ENCODE assay signal across 10 cellular contexts in genomic region chr2:64403426-64403825, GRCh38. TPM values are rescaled to one million over a fixed set of nuclear protein-coding genes. Genes with fewer than 3 reads are reported as not detected.
A peak's percentile ranks its signal among the peaks of the same experiment; 100 is the strongest.
DNase-seq lines count a peak whose midpoint lies in the region; ATAC-seq and TF ChIP-seq lines count a peak whose summit lies in the region.
"Had no signal": no experiment of that assay in that cellular context is flagged by ENCODE, and none has a peak within 500 bp of the region (broad histone marks: within the 10 kb centered on the region; RNA-seq: fewer than 3 reads in every experiment).

No MANE protein-coding gene starts in this region.

- no peaks in the 10 kb centered on the region for H3K36me3 Mint-ChIP-seq in activated T-helper 17 cell treated with anti-CD3 and anti-CD28 coated beads, Interleukin-2, amount 50 U/mL, for 72 hours (ENCODE audit: low read depth)

- H3K4me1 Mint-ChIP-seq in activated T-helper 17 cell treated with anti-CD3 and anti-CD28 coated beads, Interleukin-2, amount 50 U/mL, for 72 hours = no peaks in the 10 kb centered on the region

- 60 to 79% methylated on average over 8 of the region's 8 CpGs for WGBS in ectodermal cell, 2 experiments
- 74 to 77% methylated on average over 5 to 8 of the region's 8 CpGs for WGBS in testis, 2 donors

- H3K4me3 ChIP-seq in ectodermal cell (ENCODE audit: insufficient read depth, low read depth, low read length) (no peak overlapping the region), muscle layer of colon (ENCODE audit: low read depth in 1 of 2, low read length in 2 of 2) (peak overlapping the region in 1 of 2 donors; percentile 26), testis (no peak overlapping the region)
- H3K4me3 ChIP-seq: ovary had no signal

- intact Hi-C loops in testis (cut with DNase I; ENCODE audit: low total_unique reads) = no loop called here

- DNase-seq in RWPE1 (ENCODE audit: low spot score) = no peak
- no peak for DNase-seq in testis
- DNase-seq in omental fat pad (ENCODE audit: low spot score) = no peak
- DNase-seq in GM19240 (ENCODE audit: insufficient read length, low spot score) = no peak
- DNase-seq: cerebellar nuclear complex had no signal

- H3K9ac ChIP-seq in muscle layer of colon (ENCODE audit: low read length) = no peak overlapping the region

- no peak overlapping the region for H3K27ac Mint-ChIP-seq in activated T-helper 17 cell treated with anti-CD3 and anti-CD28 coated beads, Interleukin-2, amount 50 U/mL, for 72 hours

- H3K36me3 ChIP-seq in ectodermal cell (ENCODE audit: control insufficient read depth, insufficient read depth, low read length) (no peaks in the 10 kb centered on the region), muscle layer of colon (ENCODE audit: insufficient read depth, low read length) (no peaks in the 10 kb centered on the region), testis (ENCODE audit: low read depth, missing control alignments) (no peaks in the 10 kb centered on the region)
- H3K36me3 ChIP-seq: ovary had no signal

- no peak for TF ChIP-seq POLR2A in testis (IDR thresholded peaks at IDR 0.05)

- ATAC-seq in GM18858 (IDR thresholded peaks at IDR 0.05; ENCODE audit: unreplicated experiment) (no peak), omental fat pad (ENCODE audit: low FRiP score) (no peak)
- no peak for ATAC-seq in activated T-helper 17 cell treated with anti-CD3 and anti-CD28 coated beads, Interleukin-2, amount 50 U/mL, for 72 hours (replicated peaks)

- H3K27ac ChIP-seq in RWPE1 = peak overlapping the region; percentile 90
- H3K27ac ChIP-seq in ectodermal cell (ENCODE audit: insufficient read depth, low read depth, low read length, poor library complexity, severe bottlenecking) = peak overlapping the region; percentile 95
- H3K27ac ChIP-seq in muscle layer of colon (ENCODE audit: low read depth, low read length) = peak overlapping the region; percentile 53
- peak overlapping the region; percentile 75 to 81 for H3K27ac ChIP-seq in testis

- POLR2A ChIA-PET in RWPE1 (lab: Yijun Ruan, JAX; ENCODE audit: low non-redundant PET) = no interaction called here

- H3K9me3 ChIP-seq in ectodermal cell (ENCODE audit: control insufficient read depth, low read length) (no peaks in the 10 kb centered on the region), muscle layer of colon (ENCODE audit: low read length) (no peaks in the 10 kb centered on the region), testis (no peaks in the 10 kb centered on the region)
- H3K9me3 ChIP-seq: ovary had no signal

- CTCF ChIA-PET in RWPE1 (lab: Yijun Ruan, JAX) = interaction anchor here (0.5 to 1.6 kb wide), 5 partner anchors 12 to 85 kb away, joined by 3 to 5 read pairs (median 4); no protein-coding TSS in a partner anchor

- H3K27me3 ChIP-seq in ectodermal cell (ENCODE audit: control insufficient read depth, insufficient read depth, low read length, poor library complexity, severe bottlenecking) (no peaks in the 10 kb centered on the region), muscle layer of colon (ENCODE audit: control insufficient read depth in 1 of 2, insufficient read depth in 2 of 2, low read length in 2 of 2) (no peaks in the 10 kb centered on the region), testis (no peaks in the 10 kb centered on the region)
- H3K27me3 ChIP-seq: ovary had no signal

- H3K9me3 Mint-ChIP-seq in activated T-helper 17 cell treated with anti-CD3 and anti-CD28 coated beads, Interleukin-2, amount 50 U/mL, for 72 hours = no peaks in the 10 kb centered on the region

- H3K4me1 ChIP-seq in ectodermal cell (ENCODE audit: control insufficient read depth, insufficient read depth, low read length) (peaks cover 51% of the 10 kb centered on the region), muscle layer of colon (ENCODE audit: insufficient read depth, low read length) (peaks cover 35% of the 10 kb centered on the region), testis (peaks cover 32% of the 10 kb centered on the region)

- no peak overlapping the region for H3K4me3 Mint-ChIP-seq in activated T-helper 17 cell treated with anti-CD3 and anti-CD28 coated beads, Interleukin-2, amount 50 U/mL, for 72 hours

- no peak for TF ChIP-seq CTCF in RWPE1 (conservative IDR thresholded peaks at IDR 0.05; ENCODE audit: low read depth)
- TF ChIP-seq CTCF in testis (IDR thresholded peaks at IDR 0.05) = no peak
- TF ChIP-seq CTCF in omental fat pad (IDR thresholded peaks at IDR 0.05) = no peak

- H3K27me3 Mint-ChIP-seq in activated T-helper 17 cell treated with anti-CD3 and anti-CD28 coated beads, Interleukin-2, amount 50 U/mL, for 72 hours = no peaks in the 10 kb centered on the region

RNA-seq across cellular contexts. Expression of gene LGALSL, which starts 50.5 kb away (rescaled TPM):
- 23.7 TPM for polyA plus RNA-seq in ectodermal cell (2013, experiment 1 of 4)
- polyA plus RNA-seq in ectodermal cell (2013, experiment 2 of 4) = 22.1 TPM
- 24.1 TPM for polyA plus RNA-seq in ectodermal cell (2013, experiment 3 of 4)
- polyA plus RNA-seq in ectodermal cell (2013, experiment 4 of 4) = 19.7 TPM
- total RNA-seq in testis = 10 to 100 TPM; 10.8 to 13.4 TPM
- polyA plus RNA-seq in testis (ENCODE audit: insufficient read depth, low read depth, low replicate concordance) = 11.3 TPM
- total RNA-seq in omental fat pad = 10 to 100 TPM in 2 of 4 donors, 1 to 10 TPM in 2; 7.8 to 15.9 (median 9.3) TPM
- total RNA-seq in activated T-helper 17 cell treated with anti-CD3 and anti-CD28 coated beads, Interleukin-2, amount 50 U/mL, for 72 hours = 1 to 10 TPM; 1.4 to 2.2 TPM
